ENCODE assay signal across 1 cellular context in the genomic region with DNA sequence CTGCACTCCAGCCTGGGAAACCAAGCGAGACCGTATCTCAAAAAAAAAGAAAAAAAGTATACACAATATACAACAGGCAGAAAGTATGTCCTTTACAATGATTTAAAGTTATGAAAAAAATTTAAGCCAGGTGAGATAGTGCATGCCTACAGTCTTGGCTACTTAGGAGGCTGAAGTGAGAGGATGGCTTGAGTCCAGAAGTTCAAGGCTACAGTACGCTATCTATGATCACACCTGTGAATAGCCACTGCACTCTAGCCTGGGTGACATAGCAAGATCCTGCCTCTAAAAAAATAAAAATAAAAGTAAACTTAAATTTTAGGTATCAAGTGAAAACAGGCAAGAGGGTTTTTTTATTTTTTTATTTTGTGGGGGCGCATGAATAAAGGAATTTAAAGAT.
TF ChIP-seq lines count a peak whose summit lies in the region.

No MANE protein-coding gene starts in this region.

TF ChIP-seq in K562, 482 proteins besides CTCF, POLR2A, EP300 and RAD21 (continues in another document):
- no peak for TF ChIP-seq ZC3H4 (CRISPR knock-in tag; IDR thresholded peaks at IDR 0.05; ENCODE audit: borderline replicate concordance)
- peak; percentile 79 for TF ChIP-seq ARID1B (IDR thresholded peaks at IDR 0.05)
- TF ChIP-seq, protein P1, sequence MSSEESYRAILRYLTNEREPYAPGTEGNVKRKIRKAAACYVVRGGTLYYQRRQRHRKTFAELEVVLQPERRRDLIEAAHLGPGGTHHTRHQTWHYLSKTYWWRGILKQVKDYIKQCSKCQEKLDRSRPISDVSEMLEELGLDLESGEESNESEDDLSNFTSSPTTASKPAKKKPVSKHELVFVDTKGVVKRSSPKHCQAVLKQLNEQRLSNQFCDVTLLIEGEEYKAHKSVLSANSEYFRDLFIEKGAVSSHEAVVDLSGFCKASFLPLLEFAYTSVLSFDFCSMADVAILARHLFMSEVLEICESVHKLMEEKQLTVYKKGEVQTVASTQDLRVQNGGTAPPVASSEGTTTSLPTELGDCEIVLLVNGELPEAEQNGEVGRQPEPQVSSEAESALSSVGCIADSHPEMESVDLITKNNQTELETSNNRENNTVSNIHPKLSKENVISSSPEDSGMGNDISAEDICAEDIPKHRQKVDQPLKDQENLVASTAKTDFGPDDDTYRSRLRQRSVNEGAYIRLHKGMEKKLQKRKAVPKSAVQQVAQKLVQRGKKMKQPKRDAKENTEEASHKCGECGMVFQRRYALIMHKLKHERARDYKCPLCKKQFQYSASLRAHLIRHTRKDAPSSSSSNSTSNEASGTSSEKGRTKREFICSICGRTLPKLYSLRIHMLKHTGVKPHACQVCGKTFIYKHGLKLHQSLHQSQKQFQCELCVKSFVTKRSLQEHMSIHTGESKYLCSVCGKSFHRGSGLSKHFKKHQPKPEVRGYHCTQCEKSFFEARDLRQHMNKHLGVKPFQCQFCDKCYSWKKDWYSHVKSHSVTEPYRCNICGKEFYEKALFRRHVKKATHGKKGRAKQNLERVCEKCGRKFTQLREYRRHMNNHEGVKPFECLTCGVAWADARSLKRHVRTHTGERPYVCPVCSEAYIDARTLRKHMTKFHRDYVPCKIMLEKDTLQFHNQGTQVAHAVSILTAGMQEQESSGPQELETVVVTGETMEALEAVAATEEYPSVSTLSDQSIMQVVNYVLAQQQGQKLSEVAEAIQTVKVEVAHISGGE (CRISPR knock-in tag; IDR thresholded peaks at IDR 0.05): no peak
- TF ChIP-seq TBP (optimal IDR thresholded peaks at IDR 0.05; ENCODE audit: low read depth, low read length): no peak
- no peak for TF ChIP-seq PCBP2 (IDR thresholded peaks at IDR 0.05; ENCODE audit: low read depth, low read length, poor library complexity, severe bottlenecking)
- peak; percentile 55 for TF ChIP-seq TCF3 (CRISPR knock-in tag; IDR thresholded peaks at IDR 0.05)
- TF ChIP-seq THAP7 (CRISPR knock-in tag; IDR thresholded peaks at IDR 0.05): no peak
- no peak for TF ChIP-seq TCF7 (IDR thresholded peaks at IDR 0.05; ENCODE audit: borderline replicate concordance)
- no peak for TF ChIP-seq ZNF707 (CRISPR knock-in tag; conservative IDR thresholded peaks at IDR 0.05)
- no peak for TF ChIP-seq ETV1 (tag; conservative IDR thresholded peaks at IDR 0.05; ENCODE audit: low read depth)
- TF ChIP-seq MECOM (CRISPR knock-in tag; IDR thresholded peaks at IDR 0.05): no peak
- TF ChIP-seq CC2D1A (IDR thresholded peaks at IDR 0.05): no peak
- TF ChIP-seq MXD1 (CRISPR knock-in tag; IDR thresholded peaks at IDR 0.05; ENCODE audit: borderline replicate concordance, poor library complexity, severe bottlenecking): no peak
- TF ChIP-seq NR2C1 (IDR thresholded peaks at IDR 0.05): no peak
- TF ChIP-seq NR2C1 (tag; IDR thresholded peaks at IDR 0.05): no peak
- no peak for TF ChIP-seq CHD7 (IDR thresholded peaks at IDR 0.05; ENCODE audit: low read depth, low read length)
- TF ChIP-seq HDAC2 (IDR thresholded peaks at IDR 0.05): no peak
- TF ChIP-seq ZNF121 (CRISPR knock-in tag; conservative IDR thresholded peaks at IDR 0.05): no peak
- TF ChIP-seq, protein P2, sequence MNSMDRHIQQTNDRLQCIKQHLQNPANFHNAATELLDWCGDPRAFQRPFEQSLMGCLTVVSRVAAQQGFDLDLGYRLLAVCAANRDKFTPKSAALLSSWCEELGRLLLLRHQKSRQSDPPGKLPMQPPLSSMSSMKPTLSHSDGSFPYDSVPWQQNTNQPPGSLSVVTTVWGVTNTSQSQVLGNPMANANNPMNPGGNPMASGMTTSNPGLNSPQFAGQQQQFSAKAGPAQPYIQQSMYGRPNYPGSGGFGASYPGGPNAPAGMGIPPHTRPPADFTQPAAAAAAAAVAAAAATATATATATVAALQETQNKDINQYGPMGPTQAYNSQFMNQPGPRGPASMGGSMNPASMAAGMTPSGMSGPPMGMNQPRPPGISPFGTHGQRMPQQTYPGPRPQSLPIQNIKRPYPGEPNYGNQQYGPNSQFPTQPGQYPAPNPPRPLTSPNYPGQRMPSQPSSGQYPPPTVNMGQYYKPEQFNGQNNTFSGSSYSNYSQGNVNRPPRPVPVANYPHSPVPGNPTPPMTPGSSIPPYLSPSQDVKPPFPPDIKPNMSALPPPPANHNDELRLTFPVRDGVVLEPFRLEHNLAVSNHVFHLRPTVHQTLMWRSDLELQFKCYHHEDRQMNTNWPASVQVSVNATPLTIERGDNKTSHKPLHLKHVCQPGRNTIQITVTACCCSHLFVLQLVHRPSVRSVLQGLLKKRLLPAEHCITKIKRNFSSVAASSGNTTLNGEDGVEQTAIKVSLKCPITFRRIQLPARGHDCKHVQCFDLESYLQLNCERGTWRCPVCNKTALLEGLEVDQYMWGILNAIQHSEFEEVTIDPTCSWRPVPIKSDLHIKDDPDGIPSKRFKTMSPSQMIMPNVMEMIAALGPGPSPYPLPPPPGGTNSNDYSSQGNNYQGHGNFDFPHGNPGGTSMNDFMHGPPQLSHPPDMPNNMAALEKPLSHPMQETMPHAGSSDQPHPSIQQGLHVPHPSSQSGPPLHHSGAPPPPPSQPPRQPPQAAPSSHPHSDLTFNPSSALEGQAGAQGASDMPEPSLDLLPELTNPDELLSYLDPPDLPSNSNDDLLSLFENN (IDR thresholded peaks at IDR 0.05; ENCODE audit: low read depth in 2 of 2, low read length in 2 of 2): no peak
- no peak for TF ChIP-seq ZNF740 (CRISPR knock-in tag; IDR thresholded peaks at IDR 0.05)
- no peak for TF ChIP-seq ZNF740 (tag; IDR thresholded peaks at IDR 0.05)
- TF ChIP-seq TAF15 (IDR thresholded peaks at IDR 0.05; ENCODE audit: low read depth, low read length): no peak
- no peak for TF ChIP-seq FOXP1 (CRISPR knock-in tag; IDR thresholded peaks at IDR 0.05)
- TF ChIP-seq, protein P3, sequence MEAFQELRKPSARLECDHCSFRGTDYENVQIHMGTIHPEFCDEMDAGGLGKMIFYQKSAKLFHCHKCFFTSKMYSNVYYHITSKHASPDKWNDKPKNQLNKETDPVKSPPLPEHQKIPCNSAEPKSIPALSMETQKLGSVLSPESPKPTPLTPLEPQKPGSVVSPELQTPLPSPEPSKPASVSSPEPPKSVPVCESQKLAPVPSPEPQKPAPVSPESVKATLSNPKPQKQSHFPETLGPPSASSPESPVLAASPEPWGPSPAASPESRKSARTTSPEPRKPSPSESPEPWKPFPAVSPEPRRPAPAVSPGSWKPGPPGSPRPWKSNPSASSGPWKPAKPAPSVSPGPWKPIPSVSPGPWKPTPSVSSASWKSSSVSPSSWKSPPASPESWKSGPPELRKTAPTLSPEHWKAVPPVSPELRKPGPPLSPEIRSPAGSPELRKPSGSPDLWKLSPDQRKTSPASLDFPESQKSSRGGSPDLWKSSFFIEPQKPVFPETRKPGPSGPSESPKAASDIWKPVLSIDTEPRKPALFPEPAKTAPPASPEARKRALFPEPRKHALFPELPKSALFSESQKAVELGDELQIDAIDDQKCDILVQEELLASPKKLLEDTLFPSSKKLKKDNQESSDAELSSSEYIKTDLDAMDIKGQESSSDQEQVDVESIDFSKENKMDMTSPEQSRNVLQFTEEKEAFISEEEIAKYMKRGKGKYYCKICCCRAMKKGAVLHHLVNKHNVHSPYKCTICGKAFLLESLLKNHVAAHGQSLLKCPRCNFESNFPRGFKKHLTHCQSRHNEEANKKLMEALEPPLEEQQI (IDR thresholded peaks at IDR 0.05): no peak
- peak; percentile 48; the same call in 1 of the 2 replicates for TF ChIP-seq SMARCA4 (IDR thresholded peaks at IDR 0.05)
- TF ChIP-seq ZNF785 (CRISPR knock-in tag; IDR thresholded peaks at IDR 0.05): no peak
- no peak for TF ChIP-seq SIRT6 (IDR thresholded peaks at IDR 0.05; ENCODE audit: low read depth, low read length)
- no peak for TF ChIP-seq MBD2 (IDR thresholded peaks at IDR 0.05; ENCODE audit: borderline replicate concordance, low read depth)
- TF ChIP-seq NBN (IDR thresholded peaks at IDR 0.05; ENCODE audit: low read depth): no peak
- no peak for TF ChIP-seq ZC3H11A (IDR thresholded peaks at IDR 0.05; ENCODE audit: low read depth, low read length)
- peak; percentile 34 for TF ChIP-seq TEAD4 (IDR thresholded peaks at IDR 0.05; ENCODE audit: low read length)
- no peak for TF ChIP-seq TEAD4 (CRISPR knock-in tag; IDR thresholded peaks at IDR 0.05; ENCODE audit: borderline replicate concordance)
- TF ChIP-seq ATF7 (IDR thresholded peaks at IDR 0.05): no peak
- no peak for TF ChIP-seq ZNF3 (CRISPR knock-in tag; IDR thresholded peaks at IDR 0.05)
- TF ChIP-seq ZZZ3 (IDR thresholded peaks at IDR 0.05): no peak
- no peak for TF ChIP-seq YY1 (IDR thresholded peaks at IDR 0.05; ENCODE audit: borderline replicate concordance in 1 of 3, control insufficient read depth in 1 of 3, extremely low read depth in 1 of 3, insufficient read depth in 3 of 3, insufficient read length in 1 of 3, insufficient replicate concordance in 2 of 3, low read depth in 1 of 3, low read length in 2 of 3)
- TF ChIP-seq NR2F6 (CRISPR knock-in tag; IDR thresholded peaks at IDR 0.05): no peak
- no peak for TF ChIP-seq ZNF76 (CRISPR knock-in tag; IDR thresholded peaks at IDR 0.05; ENCODE audit: borderline replicate concordance)
